8 cellular contexts compared by ENCODE assay signal in the genomic region with DNA sequence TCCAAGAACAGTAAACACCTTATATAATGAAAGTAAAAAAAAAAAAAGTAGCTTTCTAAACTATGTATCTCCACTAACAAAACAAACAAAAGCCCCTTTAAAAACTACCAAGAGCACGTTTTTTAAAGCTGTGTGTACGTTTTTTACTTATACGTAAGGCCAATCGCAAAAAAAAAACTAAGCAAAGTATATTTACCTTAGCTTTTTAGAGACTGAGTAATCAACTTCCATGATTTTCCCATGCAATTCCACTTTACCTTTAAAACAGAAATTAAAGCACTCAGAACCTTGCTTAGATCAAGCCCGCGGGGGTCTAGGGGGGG. TPM values are rescaled to one million over a fixed set of nuclear protein-coding genes. Genes with fewer than 3 reads are reported as not detected.
DNase-seq lines count a peak whose midpoint lies in the region; ATAC-seq and TF ChIP-seq lines count a peak whose summit lies in the region.

No MANE protein-coding gene starts in this region.

- ATAC-seq in GM21825 (IDR thresholded peaks at IDR 0.05; ENCODE audit: unreplicated experiment) (no peak), GM19328 (IDR thresholded peaks at IDR 0.05; ENCODE audit: unreplicated experiment) (no peak), GM21723 (IDR thresholded peaks at IDR 0.05; ENCODE audit: unreplicated experiment) (no peak)

- intact Hi-C loops in A673 (cut with micrococcal nuclease; ENCODE audit: unreplicated experiment): loop anchor here (1.0 to 5.0 kb wide), 2 partner anchors 56 to 89 kb away; no protein-coding TSS in a partner anchor

- H3K36me3 ChIP-seq in A673 (ENCODE audit: insufficient read depth, low read length, poor library complexity, severe bottlenecking): no peaks in the 10 kb centered on the region
- H3K36me3 ChIP-seq in brain microvascular endothelial cell (replicated peaks): no peaks in the 10 kb centered on the region

- TF ChIP-seq CTCF in A673 (conservative IDR thresholded peaks at IDR 0.05; ENCODE audit: low read depth, low read length) (no peak), brain microvascular endothelial cell (IDR thresholded peaks at IDR 0.05; ENCODE audit: low read depth, low read length, missing control alignments) (no peak)

- in situ Hi-C loops in brain microvascular endothelial cell (cut with HindIII; ENCODE audit: low pct_ligation_motif_present, low sequenced_read_pairs): no loop called here

- CTCF ChIA-PET in A673 (lab: Charles Lee): interaction anchor here (0.7 kb wide), 1 partner anchor 162 kb away, joined by 3 read pairs; no protein-coding TSS in a partner anchor

- H3K4me3 ChIP-seq in A673 (ENCODE audit: low read depth, low read length, poor library complexity, severe bottlenecking) (peak overlapping the region; percentile 97), brain microvascular endothelial cell (ENCODE audit: low read depth, low read length) (peak overlapping the region; percentile 89), mononuclear cell (ENCODE audit: low read length) (peak overlapping the region; percentile 52)

- H3K9me3 ChIP-seq in A673 (ENCODE audit: low read depth, low read length, poor library complexity, severe bottlenecking): no peaks in the 10 kb centered on the region
- H3K9me3 ChIP-seq in mononuclear cell (ENCODE audit: low read depth, low read length): no peaks in the 10 kb centered on the region

- DNase-seq in A673 (ENCODE audit: low spot score) (no peak), HT-29 (ENCODE audit: low spot score) (peak; percentile 29), brain microvascular endothelial cell (no peak)
- DNase-seq in activated CD4-positive, CD25-positive, alpha-beta regulatory T cell (lab: John Stamatoyannopoulos, UW): no peak

- no peaks in the 10 kb centered on the region for H3K27me3 ChIP-seq in A673 (replicated peaks; ENCODE audit: insufficient read depth, low read depth, low read length, poor library complexity)
- H3K27me3 ChIP-seq in brain microvascular endothelial cell (replicated peaks): no peaks in the 10 kb centered on the region
- H3K27me3 ChIP-seq in mononuclear cell (ENCODE audit: insufficient read depth, low read length): peaks cover 52% of the 10 kb centered on the region

- POLR2A ChIA-PET in A673 (lab: Charles Lee; ENCODE audit: low non-redundant PET): interaction anchor here (0.6 kb wide), 1 partner anchor 121 kb away, joined by 4 read pairs; no protein-coding TSS in a partner anchor

- H3K27ac ChIP-seq in A673 (ENCODE audit: low read depth, low read length, poor library complexity, severe bottlenecking) (peak overlapping the region; percentile 97), brain microvascular endothelial cell (peak overlapping the region; percentile 94)

- no TSS peak for BruUV-seq in A673 (replicated peaks; lab: Mats Ljungman, UMichigan)

- H3K4me1 ChIP-seq in A673 (ENCODE audit: insufficient read depth, low read length, poor library complexity, severe bottlenecking) (peaks cover 40% of the 10 kb centered on the region), mononuclear cell (ENCODE audit: insufficient read depth, low read length) (peaks cover 14% of the 10 kb centered on the region)

RNA-seq across cellular contexts. Expression of a gene that starts 1.9 kb away (rescaled TPM):
- total RNA-seq in A673 (2021) (66.2 and 77.2 TPM in 2 replicates), mononuclear cell (8.4 TPM)
- total RNA-seq in HT-29 (2014; rRNA removed; shearing (Covaris generic)): 28.7 and 29.8 TPM in 2 replicates
